In the genomic region with DNA sequence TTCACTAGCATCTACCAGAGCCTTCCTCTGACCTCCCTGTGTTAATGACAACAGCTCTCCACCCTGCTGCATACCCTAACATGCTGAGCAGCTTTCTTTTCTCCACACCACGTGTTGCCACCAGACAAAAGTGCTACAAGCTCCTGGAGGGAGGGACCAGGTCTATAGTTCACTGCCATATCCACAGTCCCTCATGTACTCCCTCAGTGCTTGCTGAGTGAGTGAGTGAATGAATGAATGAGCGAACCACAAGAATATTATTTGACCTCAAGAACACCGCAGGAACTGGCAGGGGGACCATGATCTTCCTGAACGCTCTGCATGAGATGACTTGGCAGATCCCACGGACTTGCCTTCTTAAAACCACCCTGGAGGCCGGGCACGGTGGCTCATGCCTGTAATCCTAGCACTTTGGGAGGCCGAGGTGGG, we compare ENCODE assay signal across 16 cellular contexts. TPM values are rescaled to one million over a fixed set of nuclear protein-coding genes. Genes with fewer than 3 reads are reported as not detected.
DNase-seq lines count a peak whose midpoint lies in the region; ATAC-seq and TF ChIP-seq lines count a peak whose summit lies in the region.
"Had no signal": no experiment of that assay in that cellular context is flagged by ENCODE, and none has a peak within 500 bp of the region (broad histone marks: within the 10 kb centered on the region; RNA-seq: fewer than 3 reads in every experiment).

No MANE protein-coding gene starts in this region.

- TF ChIP-seq POLR2A in stomach (IDR thresholded peaks at IDR 0.05) = no peak

- no peaks in the 10 kb centered on the region for H3K9me3 ChIP-seq in stomach
- H3K9me3 ChIP-seq: esophagus squamous epithelium, thoracic aorta had no signal

- DNase-seq in ELF-1 (ENCODE audit: low read depth, low spot score) = peak; percentile 56
- DNase-seq in HFFc6 = no peak
- DNase-seq in activated T-cell treated with anti-CD3 and anti-CD28 coated beads, Interleukin-2, amount 50 U/mL, for 72 hours = peak in 1 of 2 donors; percentile 28
- DNase-seq in natural killer cell = no peak
- DNase-seq in stomach = no peak
- DNase-seq in iPS-NIHi7 (ENCODE audit: extremely low spot score) = no peak
- DNase-seq: cortex of kidney, esophagus squamous epithelium, NCI-H1105 treated with DMSO at 0.1 percent for 48 hours, NCI-H446 treated with DMSO at 0.1 percent for 48 hours, PC-3 had no signal

- H3K27me3 ChIP-seq in stomach = no peaks in the 10 kb centered on the region
- H3K27me3 ChIP-seq: esophagus squamous epithelium, hepatocyte had no signal

- H3K27ac ChIP-seq in stomach = no peak overlapping the region
- H3K27ac ChIP-seq: esophagus squamous epithelium, hepatocyte, thoracic aorta had no signal

- no peak overlapping the region for H3K4me3 ChIP-seq in stomach
- H3K4me3 ChIP-seq: esophagus squamous epithelium, hepatocyte, thoracic aorta had no signal

- H3K27me3 Mint-ChIP-seq in HFFc6 (ENCODE audit: insufficient read depth) (no peaks in the 10 kb centered on the region; the same call in 1 of the 2 replicates), natural killer cell (ENCODE audit: low read depth in 2 of 2) (no peaks in the 10 kb centered on the region)
- no peaks in the 10 kb centered on the region for H3K27me3 Mint-ChIP-seq in activated T-cell treated with anti-CD3 and anti-CD28 coated beads, Interleukin-2, amount 50 U/mL, for 72 hours (ENCODE audit: low read depth)

- WGBS in stomach, 5 donors = 71 to 82% (median 74%) methylated on average over 8 of the region's 8 CpGs

- H3K27ac Mint-ChIP-seq in HFFc6 (0 out of 2 replicates have a peak overlapping the region, but pooled peaks have one; percentile 2), natural killer cell (peak overlapping the region; percentile 49 to 69)
- H3K27ac Mint-ChIP-seq in activated T-cell treated with anti-CD3 and anti-CD28 coated beads, Interleukin-2, amount 50 U/mL, for 72 hours = peak overlapping the region; percentile 39

- H3K4me1 Mint-ChIP-seq in HFFc6 (ENCODE audit: low read depth) = peaks cover 54% of the 10 kb centered on the region
- H3K4me1 Mint-ChIP-seq in activated T-cell treated with anti-CD3 and anti-CD28 coated beads, Interleukin-2, amount 50 U/mL, for 72 hours (ENCODE audit: low read depth) = peaks cover 100% of the 10 kb centered on the region
- peaks cover 76 to 80% of the 10 kb centered on the region in 2 donors for H3K4me1 Mint-ChIP-seq in natural killer cell

- TF ChIP-seq CTCF in HFFc6 (IDR thresholded peaks at IDR 0.05) (no peak), natural killer cell (IDR thresholded peaks at IDR 0.05) (no peak), stomach (IDR thresholded peaks at IDR 0.05) (no peak)

- TF ChIP-seq EP300 in stomach (IDR thresholded peaks at IDR 0.05) = no peak

- H3K36me3 ChIP-seq in stomach = no peaks in the 10 kb centered on the region
- H3K36me3 ChIP-seq: esophagus squamous epithelium, thoracic aorta had no signal

- no peak overlapping the region for H3K4me3 Mint-ChIP-seq in HFFc6
- H3K4me3 Mint-ChIP-seq in activated T-cell treated with anti-CD3 and anti-CD28 coated beads, Interleukin-2, amount 50 U/mL, for 72 hours = peak overlapping the region; percentile 61 to 74
- peak overlapping the region; percentile 81 for H3K4me3 Mint-ChIP-seq in natural killer cell
- H3K4me3 Mint-ChIP-seq: neural crest cell had no signal

- H3K36me3 Mint-ChIP-seq in HFFc6 (ENCODE audit: low read depth) (no peaks in the 10 kb centered on the region; the same call in 1 of the 2 replicates), natural killer cell (no peaks in the 10 kb centered on the region)
- H3K36me3 Mint-ChIP-seq in activated T-cell treated with anti-CD3 and anti-CD28 coated beads, Interleukin-2, amount 50 U/mL, for 72 hours (ENCODE audit: insufficient read depth in 2 of 2) = peaks cover 0 to 2% of the 10 kb centered on the region in 2 donors

- ATAC-seq in activated T-cell treated with anti-CD3 and anti-CD28 coated beads, Interleukin-2, amount 50 U/mL, for 72 hours (replicated peaks in 1 of 2) = no peak
- peak in 1 of 3 donors; percentile 18 for ATAC-seq in natural killer cell
- no peak for ATAC-seq in GM21717 (IDR thresholded peaks at IDR 0.05; ENCODE audit: unreplicated experiment)
- ATAC-seq in GM19452 (IDR thresholded peaks at IDR 0.05; ENCODE audit: unreplicated experiment) = no peak
- ATAC-seq: PC-3 had no signal

- intact Hi-C loops in natural killer cell (cut with micrococcal nuclease) = no loop called here
- intact Hi-C loops in stomach (cut with DNase I; ENCODE audit: low total_unique reads) = no loop called here

- no peaks in the 10 kb centered on the region for H3K9me3 Mint-ChIP-seq in HFFc6
- no peaks in the 10 kb centered on the region for H3K9me3 Mint-ChIP-seq in activated T-cell treated with anti-CD3 and anti-CD28 coated beads, Interleukin-2, amount 50 U/mL, for 72 hours
- H3K9me3 Mint-ChIP-seq in natural killer cell = no peaks in the 10 kb centered on the region
- H3K9me3 Mint-ChIP-seq: neural crest cell had no signal

- peaks cover 0 to 79% (median 13%) of the 10 kb centered on the region in 4 donors for H3K4me1 ChIP-seq in stomach

RNA-seq across cellular contexts. Expression of gene CAB39, which starts 47.4 kb away (rescaled TPM):
- 10 to 100 TPM; 50.5 to 60.5 (median 55.4) TPM for total RNA-seq in HFFc6 (2021; fragmentation: NEBNext Ultra II Directional; extraction: Animal tissue kit (Norgen Biotek cat#: 25700))
- total RNA-seq in activated T-cell treated with anti-CD3 and anti-CD28 coated beads, Interleukin-2, amount 50 U/mL, for 72 hours = 100 to 1,000 TPM; 130 to 149 TPM
- total RNA-seq in natural killer cell (10 to 100 TPM; 75.4 to 96.5 (median 90.5) TPM), stomach (100 to 1,000 TPM in 1 of 5 donors, 10 to 100 TPM in 4; 83.9 to 126 (median 86.9) TPM)
- 10 to 100 TPM; 21.8 to 56.4 (median 36.9) TPM for polyA plus RNA-seq in stomach

Comparison
In these comparisons a context has a peak if more than half of its experiments do, and no peak if none do; other contexts are left out.
1. H3K27ac Mint-ChIP-seq: peak in every context shown above with its lines; median percentile 59 in natural killer cell; 39 in activated T-cell treated with anti-CD3 and anti-CD28 coated beads, Interleukin-2, amount 50 U/mL, for 72 hours; 2 in HFFc6.